12 cellular contexts compared by ENCODE assay signal in genomic region chr6:116392158-116393032, GRCh38. TPM values are rescaled to one million over a fixed set of nuclear protein-coding genes. Genes with fewer than 3 reads are reported as not detected.
DNase-seq lines count a peak whose midpoint lies in the region; ATAC-seq, FAIRE-seq and TF ChIP-seq lines count a peak whose summit lies in the region.
"Had no signal": no experiment of that assay in that cellular context is flagged by ENCODE, and none has a peak within 500 bp of the region (broad histone marks: within the 10 kb centered on the region; RNA-seq: fewer than 3 reads in every experiment).

No MANE protein-coding gene starts in this region.

- FAIRE-seq in GM12891 (lab: Jason Lieb, UNC) (peak; percentile 87), K562 (lab: Jason Lieb, UNC) (no peak)
- FAIRE-seq: G401.6 had no signal

- peak overlapping the region; percentile 37 to 50 for H3K27ac Mint-ChIP-seq in natural killer cell
- H3K27ac Mint-ChIP-seq in T-helper 2 cell treated with Interferon-gamma antibody and Interleukin-4, amounts not matched to agents 5 μg/mL and 100 μg/mL, for 36 hours, result no peak overlapping the region

- H3K27me3 Mint-ChIP-seq in natural killer cell (ENCODE audit: low read depth in 2 of 2), result no peaks in the 10 kb centered on the region
- no peaks in the 10 kb centered on the region for H3K27me3 Mint-ChIP-seq in T-helper 2 cell treated with Interferon-gamma antibody and Interleukin-4, amounts not matched to agents 5 μg/mL and 100 μg/mL, for 36 hours (ENCODE audit: low read depth)

- no peaks in the 10 kb centered on the region for H3F3A ChIP-seq in Loucy (ENCODE audit: low read depth)

- TF ChIP-seq EP300 in K562 (IDR thresholded peaks at IDR 0.05; ENCODE audit: low read length), result no peak

- no peaks in the 10 kb centered on the region for H3K9me2 ChIP-seq in Loucy (replicated peaks; ENCODE audit: low read depth, low read length)

- H2AFZ ChIP-seq in Loucy (ENCODE audit: low read length), result no peak overlapping the region
- H2AFZ ChIP-seq in K562 (ENCODE audit: low read depth, low read length), result peak overlapping the region; percentile 48; the same call in 1 of the 2 replicates

- H3K27me3 ChIP-seq in Loucy (ENCODE audit: insufficient read depth, low read length, poor library complexity, severe bottlenecking) (no peaks in the 10 kb centered on the region), K562 (ENCODE audit: control insufficient read depth in 2 of 2, insufficient read depth in 2 of 2, low read length in 2 of 2) (peaks cover 0 to 10% of the 10 kb centered on the region in 2 experiments; a peak in 4 of 5 replicates)

- H3K4me3 Mint-ChIP-seq in natural killer cell, result no peak overlapping the region
- no peak overlapping the region for H3K4me3 Mint-ChIP-seq in T-helper 2 cell treated with Interferon-gamma antibody and Interleukin-4, amounts not matched to agents 5 μg/mL and 100 μg/mL, for 36 hours

- no peak for TF ChIP-seq RAD21 in K562 (CRISPR knock-in tag; conservative IDR thresholded peaks at IDR 0.05 in 1 of 2, IDR thresholded peaks at IDR 0.05 in 1 of 2)

- peaks cover 18 to 22% of the 10 kb centered on the region in 2 donors for H3K4me1 Mint-ChIP-seq in natural killer cell
- peaks cover 24% of the 10 kb centered on the region for H3K4me1 Mint-ChIP-seq in T-helper 2 cell treated with Interferon-gamma antibody and Interleukin-4, amounts not matched to agents 5 μg/mL and 100 μg/mL, for 36 hours (ENCODE audit: low read depth)

- no peaks in the 10 kb centered on the region for H4K20me1 ChIP-seq in Loucy (ENCODE audit: insufficient read depth, low read length, poor library complexity, severe bottlenecking)
- H4K20me1 ChIP-seq in K562 (replicated peaks; ENCODE audit: control insufficient read depth, insufficient read depth, low read length), result no peaks in the 10 kb centered on the region

- intact Hi-C loops in K562 (cut with micrococcal nuclease), result no loop called here
- intact Hi-C loops in natural killer cell (cut with micrococcal nuclease), result no loop called here
- intact Hi-C loops in posterior vena cava (cut with DNase I), result no loop called here

- TF ChIP-seq CTCF in Loucy (conservative IDR thresholded peaks at IDR 0.05; ENCODE audit: low read length) (no peak), K562 (IDR thresholded peaks at IDR 0.05 in 2 of 3, conservative IDR thresholded peaks at IDR 0.05 in 1 of 3; ENCODE audit: insufficient read depth in 2 of 3, low read depth in 1 of 3, low read length in 3 of 3) (no peak), natural killer cell (IDR thresholded peaks at IDR 0.05) (no peak)

- POLR2A ChIA-PET in K562 (lab: Yijun Ruan, JAX), result no interaction called here

- no peaks in the 10 kb centered on the region for H3K36me3 Mint-ChIP-seq in natural killer cell
- no peaks in the 10 kb centered on the region for H3K36me3 Mint-ChIP-seq in T-helper 2 cell treated with Interferon-gamma antibody and Interleukin-4, amounts not matched to agents 5 μg/mL and 100 μg/mL, for 36 hours (ENCODE audit: low read depth)

- BruUV-seq in K562 (replicated peaks; lab: Mats Ljungman, UMichigan), result no TSS peak

- no peak overlapping the region for H3K9ac ChIP-seq in Loucy (ENCODE audit: low read depth, low read length, poor library complexity, severe bottlenecking)
- H3K9ac ChIP-seq in K562 (ENCODE audit: insufficient read depth in 1 of 2, low read depth in 2 of 2, low read length in 2 of 2), result no peak overlapping the region

- H3K79me2 ChIP-seq in Loucy (ENCODE audit: insufficient read depth, low read length), result no peaks in the 10 kb centered on the region
- H3K79me2 ChIP-seq in K562 (ENCODE audit: control insufficient read depth, insufficient read depth, low read length), result no peaks in the 10 kb centered on the region

- no peak overlapping the region for H3K27ac ChIP-seq in K562 (ENCODE audit: extremely low read depth, low read depth, low read length)

- in situ Hi-C loops in K562 (cut with MboI), result no loop called here

- ATAC-seq in K562, result no peak
- ATAC-seq in natural killer cell, result peak; percentile 73 to 87 (median 79)
- no peak for ATAC-seq in HG03520 (IDR thresholded peaks at IDR 0.05; ENCODE audit: unreplicated experiment)
- ATAC-seq in GM21717 (IDR thresholded peaks at IDR 0.05; ENCODE audit: unreplicated experiment), result no peak

- H3K9me3 ChIP-seq in Loucy (ENCODE audit: insufficient read depth, low read depth, low read length) (no peaks in the 10 kb centered on the region), K562 (replicated peaks; ENCODE audit: control insufficient read depth, insufficient read depth, low read depth, low read length) (no peaks in the 10 kb centered on the region)

- no peak for DNase-seq in GM12891 (ENCODE audit: insufficient read length, low spot score)
- no peak for DNase-seq in K562 (ENCODE audit: extremely low read depth in 1 of 4, low spot score in 3 of 4)
- DNase-seq in natural killer cell, result no peak
- DNase-seq in posterior vena cava (ENCODE audit: low spot score), result no peak
- no peak for DNase-seq in T-helper 2 cell treated with Interferon-gamma antibody and Interleukin-4, amounts not matched to agents 5 μg/mL and 100 μg/mL, for 36 hours (ENCODE audit: low spot score)
- DNase-seq: foreskin fibroblast, posterior cingulate gyrus, substantia nigra had no signal

- CTCF ChIA-PET in K562 (lab: Yijun Ruan, JAX; ENCODE audit: low intra/inter-chr PET ratio), result no interaction called here

- 6% methylated on average over 10 of the region's 10 CpGs for WGBS in K562 (ENCODE audit: insufficient coverage, low coverage, missing lambda C conversion rate)

- peaks cover 31% of the 10 kb centered on the region for H3K4me1 ChIP-seq in Loucy (ENCODE audit: insufficient read depth, low read length, poor library complexity, severe bottlenecking)
- no peaks in the 10 kb centered on the region for H3K4me1 ChIP-seq in K562 (replicated peaks in 1 of 2; ENCODE audit: control insufficient read depth in 2 of 2, insufficient read depth in 2 of 2, low read length in 2 of 2)

- no peak overlapping the region for H3K4me3 ChIP-seq in Loucy (ENCODE audit: low read length, poor library complexity, severe bottlenecking)
- H3K4me3 ChIP-seq in K562, result no peak overlapping the region

- H3K9me3 Mint-ChIP-seq in natural killer cell, result no peaks in the 10 kb centered on the region
- no peaks in the 10 kb centered on the region for H3K9me3 Mint-ChIP-seq in T-helper 2 cell treated with Interferon-gamma antibody and Interleukin-4, amounts not matched to agents 5 μg/mL and 100 μg/mL, for 36 hours

- H3K4me2 ChIP-seq in Loucy (ENCODE audit: low read depth, low read length, poor library complexity, severe bottlenecking) (peak overlapping the region; percentile 42), K562 (ENCODE audit: insufficient read depth, low read length) (no peak overlapping the region)

- no peaks in the 10 kb centered on the region for H3K9me1 ChIP-seq in K562 (ENCODE audit: control insufficient read depth, insufficient read depth, low read length)

- TF ChIP-seq POLR2A in GM12891 (IDR thresholded peaks at IDR 0.05; ENCODE audit: low read depth, low read length), result no peak; the same call in 1 of the 2 replicates
- no peak for TF ChIP-seq POLR2A in K562 (conservative IDR thresholded peaks at IDR 0.05)

- H3K36me3 ChIP-seq in Loucy (ENCODE audit: insufficient read depth, low read length) (no peaks in the 10 kb centered on the region), K562 (ENCODE audit: control insufficient read depth, insufficient read depth, low read length) (no peaks in the 10 kb centered on the region)

TF ChIP-seq in GM12891, 5 proteins besides CTCF, POLR2A, EP300 and RAD21:
- TF ChIP-seq SPI1 (IDR thresholded peaks at IDR 0.05; ENCODE audit: low read depth, low read length) (peak; percentile 31), POU2F2 (IDR thresholded peaks at IDR 0.05; ENCODE audit: low read depth, low read length) (no peak)
TF ChIP-seq in GM12891: peak in this region for 1.

TF ChIP-seq in K562, 482 proteins besides CTCF, POLR2A, EP300 and RAD21 (continues in another document):
- TF ChIP-seq PCBP1 (IDR thresholded peaks at IDR 0.05; ENCODE audit: low read depth, low read length, poor library complexity, severe bottlenecking) (no peak), ZNF347 (CRISPR knock-in tag; IDR thresholded peaks at IDR 0.05; ENCODE audit: low read depth) (no peak), KLF16 (IDR thresholded peaks at IDR 0.05) (no peak), SNRNP70 (optimal IDR thresholded peaks at IDR 0.05; ENCODE audit: low read depth, low read length) (no peak), TSC22D4 (tag; IDR thresholded peaks at IDR 0.05) (no peak), TCF15 (CRISPR knock-in tag; IDR thresholded peaks at IDR 0.05) (no peak), SRF (CRISPR knock-in tag; IDR thresholded peaks at IDR 0.05) (no peak), GABPB2 (CRISPR knock-in tag; conservative IDR thresholded peaks at IDR 0.05) (no peak), C11orf30 (IDR thresholded peaks at IDR 0.05; ENCODE audit: low read depth) (0 out of 2 replicates have a peak, but pooled peaks have one; percentile 42), LCOR (CRISPR knock-in tag; IDR thresholded peaks at IDR 0.05) (no peak), ZNF316 (IDR thresholded peaks at IDR 0.05) (peak; percentile 63)

RNA-seq across cellular contexts. Expression of gene DSE, which starts 21.6 kb away (rescaled TPM):
- 22.8 TPM for polyA plus RNA-seq in GM12891 (2012; ENCODE audit: low read depth, missing spikeins)
- total RNA-seq in K562 (2011; cell fraction: chromatin; rRNA removed; ENCODE audit: low replicate concordance), result 2.3 and 4.4 TPM in 2 replicates
- 1.5 and 2.2 TPM in 2 replicates for total RNA-seq in K562 (2011; cell fraction: nucleolus; rRNA removed)
- total RNA-seq in K562 (2011; cell fraction: nucleoplasm; rRNA removed), result 3.0 and 6.6 TPM in 2 replicates
- total RNA-seq in K562 (2014; rRNA removed), result 0.73 and 1.2 TPM in 2 replicates
- 1.6 and 1.7 TPM in 2 replicates for total RNA-seq in K562 (2014; rRNA removed; fragmentation: Illumina TruSeq; extraction: Trizol)
- total RNA-seq in K562 (2015; rRNA removed; fragmentation: Illumina TruSeq; extraction: Trizol), result 1.2 and 1.8 TPM in 2 replicates
- 1.2 and 1.4 TPM in 2 replicates for total RNA-seq in K562 (2021)
- polyA plus RNA-seq in K562 (2011; rRNA removed), result 0.79 and 1.2 TPM in 2 replicates
- 0.28 and 1.2 TPM in 2 replicates for polyA plus RNA-seq in K562 (2011; cell fraction: cytosol; rRNA removed)
- polyA plus RNA-seq in K562 (2011; cell fraction: nucleus; rRNA removed), result 1.8 and 2.2 TPM in 2 replicates
- 0.78 and 0.94 TPM in 2 replicates for polyA plus RNA-seq in K562 (2012)
- 0.65 and 0.98 TPM in 2 replicates for polyA plus RNA-seq in K562 (2014; fragmentation: Illumina TruSeq; extraction: Trizol)
- under 1 TPM; 0.49 to 0.78 TPM for polyA plus RNA-seq in K562 (2014; fragmentation: Nextera tagmentation; extraction: Ambion mirVana)
- polyA plus RNA-seq in K562 (2014; rRNA removed), result 0.80 and 0.95 TPM in 2 replicates
- polyA minus RNA-seq in K562 (2011; rRNA and poly(A)+ RNA removed), result 2.8 and 3.1 TPM in 2 replicates
- 0.29 and 3.6 TPM in 2 replicates for polyA minus RNA-seq in K562 (2011; cell fraction: cytosol; rRNA and poly(A)+ RNA removed)
- polyA minus RNA-seq in K562 (2011; cell fraction: nucleus; rRNA and poly(A)+ RNA removed), result 4.3 and 6.0 TPM in 2 replicates
- total RNA-seq in natural killer cell, result 1 to 10 TPM; 7.4 to 9.6 (median 7.6) TPM
- 10 to 100 TPM; 48.5 to 61.5 TPM for total RNA-seq in posterior vena cava

Comparison
In these comparisons a context has a peak if more than half of its experiments do, and no peak if none do; other contexts are left out.
1. ATAC-seq: peak in natural killer cell (3 of 3); none in K562 (single experiment), HG03520 (single experiment) and GM21717 (single experiment).
2. RNA of gene DSE, which starts 21.6 kb away (total RNA-seq): 48.5 to 61.5 TPM in posterior vena cava; 7.4 to 9.6 TPM in natural killer cell and 0.73 to 6.6 TPM in K562; every median in the first group is over 4 times any median in the second.